Comparison of ENCODE assay signal across 13 cellular contexts in genomic region chr22:35480627-35481565, GRCh38. TPM values are rescaled to one million over a fixed set of nuclear protein-coding genes. Genes with fewer than 3 reads are reported as not detected.
A peak's percentile ranks its signal among the peaks of the same experiment; 100 is the strongest.
DNase-seq lines count a peak whose midpoint lies in the region; ATAC-seq and FAIRE-seq lines count a peak whose summit lies in the region.
"Had no signal": no experiment of that assay in that cellular context is flagged by ENCODE, and none has a peak within 500 bp of the region (broad histone marks: within the 10 kb centered on the region; RNA-seq: fewer than 3 reads in every experiment).

No MANE protein-coding gene starts in this region.

- H3K27ac ChIP-seq in SJCRH30 (no peak overlapping the region), small intestine (ENCODE audit: low read depth in 1 of 2, low read length in 1 of 2) (peak overlapping the region in 1 of 2 donors; percentile 55)

- peak; percentile 44 to 48 for ATAC-seq in left cardiac atrium
- no peak for ATAC-seq in activated naive CD4-positive, alpha-beta T cell treated with anti-CD3 and anti-CD28 coated beads, Interleukin-2, amount 50 U/mL, for 72 hours

- no peak for FAIRE-seq in small intestine (lab: Jason Lieb, UNC)

- no peaks in the 10 kb centered on the region for H3K27me3 ChIP-seq in SJCRH30
- no peaks in the 10 kb centered on the region for H3K27me3 ChIP-seq in small intestine (ENCODE audit: control insufficient read depth in 2 of 2, insufficient read depth in 2 of 2, low read length in 2 of 2)

- intact Hi-C loops in left cardiac atrium (cut with DNase I), result no loop called here

- no peaks in the 10 kb centered on the region for H3K9me3 ChIP-seq in SJCRH30 (replicated peaks)
- H3K9me3 ChIP-seq in small intestine (ENCODE audit: control insufficient read depth, low read depth), result no peaks in the 10 kb centered on the region

- no peaks in the 10 kb centered on the region for H3K9me3 Mint-ChIP-seq in activated naive CD4-positive, alpha-beta T cell treated with anti-CD3 and anti-CD28 coated beads, Interleukin-2, amount 50 U/mL, for 72 hours
- H3K9me3 Mint-ChIP-seq: activated B cell treated with CpG ODN at 0.5 μM for 24 hours had no signal

- H3K4me1 ChIP-seq in SJCRH30, result peaks cover 14% of the 10 kb centered on the region; the same call in 1 of the 2 replicates
- peaks cover 2 to 6% of the 10 kb centered on the region in 2 donors for H3K4me1 ChIP-seq in small intestine (ENCODE audit: control insufficient read depth in 2 of 2, insufficient read depth in 1 of 2, low read depth in 1 of 2, low read length in 1 of 2)

- H3K4me3 ChIP-seq in SJCRH30 (peak overlapping the region; percentile 6; the same call in 1 of the 2 replicates), small intestine (ENCODE audit: low read depth in 1 of 2, low read length in 2 of 2) (no peak overlapping the region)

- peak; percentile 11 for DNase-seq in DMS 273 treated with DMSO at 0.1 percent for 48 hours (lab: John Stamatoyannopoulos, UW)
- DNase-seq in SJCRH30, result peak in 1 of 2 experiments; percentile 16
- no peak for DNase-seq in left cardiac atrium
- peak; percentile 66 for DNase-seq in small intestine
- DNase-seq in retina, result no peak
- no peak for DNase-seq in activated naive CD4-positive, alpha-beta T cell treated with anti-CD3 and anti-CD28 coated beads, Interleukin-2, amount 50 U/mL, for 72 hours (ENCODE audit: low spot score in 2 of 2)
- no peak for DNase-seq in mucosa of gallbladder (ENCODE audit: low spot score)
- no peak for DNase-seq in GF-D8 (lab: John Stamatoyannopoulos, UW)
- DNase-seq: activated B cell treated with CpG ODN at 0.5 μM for 24 hours; effector memory CD4-positive, alpha-beta T cell; H7; NCI-H1048 had no signal

- H3K36me3 ChIP-seq in SJCRH30 (no peaks in the 10 kb centered on the region), small intestine (ENCODE audit: control insufficient read depth in 2 of 2, insufficient read depth in 2 of 2, low read length in 2 of 2) (no peaks in the 10 kb centered on the region)

- H3K36me3 Mint-ChIP-seq in activated naive CD4-positive, alpha-beta T cell treated with anti-CD3 and anti-CD28 coated beads, Interleukin-2, amount 50 U/mL, for 72 hours, result no peaks in the 10 kb centered on the region

- H3K27ac Mint-ChIP-seq in activated naive CD4-positive, alpha-beta T cell treated with anti-CD3 and anti-CD28 coated beads, Interleukin-2, amount 50 U/mL, for 72 hours, result peak overlapping the region in 1 of 2 donors; percentile 2
- H3K27ac Mint-ChIP-seq: activated B cell treated with CpG ODN at 0.5 μM for 24 hours had no signal

- 43 to 49% (median 47%) methylated on average over 22 of the region's 22 CpGs for WGBS in small intestine, 3 donors

RNA-seq across cellular contexts. Expression of gene RASD2, which starts 59.7 kb away (rescaled TPM):
- not detected in 2 replicates for total RNA-seq in SJCRH30 (2014; rRNA removed; shearing (Covaris generic))
- total RNA-seq in left cardiac atrium (1 to 10 TPM; 2.7 to 4.0 TPM), mucosa of gallbladder (4.4 TPM)
- polyA plus RNA-seq in small intestine, result 1 to 10 TPM in 2 of 3 donors, under 1 TPM in 1; 0.54 to 1.8 (median 1.6) TPM
- under 1 TPM; 0.08 to 0.46 TPM for total RNA-seq in activated naive CD4-positive, alpha-beta T cell treated with anti-CD3 and anti-CD28 coated beads, Interleukin-2, amount 50 U/mL, for 72 hours
- total RNA-seq: activated B cell treated with CpG ODN at 0.5 μM for 24 hours, pulmonary artery endothelial cell had no signal

Comparison
In these comparisons a context has a peak if more than half of its experiments do, and no peak if none do; other contexts are left out.
1. DNase-seq: peak in DMS 273 treated with DMSO at 0.1 percent for 48 hours (single experiment) and small intestine (single experiment); none in left cardiac atrium (single experiment), retina (single experiment), activated naive CD4-positive, alpha-beta T cell treated with anti-CD3 and anti-CD28 coated beads, Interleukin-2, amount 50 U/mL, for 72 hours (0 of 2), mucosa of gallbladder (single experiment) and GF-D8 (single experiment).
2. ATAC-seq: peak in left cardiac atrium (2 of 2); none in activated naive CD4-positive, alpha-beta T cell treated with anti-CD3 and anti-CD28 coated beads, Interleukin-2, amount 50 U/mL, for 72 hours (0 of 2).